14 cellular contexts compared by ENCODE assay signal in the genomic region with DNA sequence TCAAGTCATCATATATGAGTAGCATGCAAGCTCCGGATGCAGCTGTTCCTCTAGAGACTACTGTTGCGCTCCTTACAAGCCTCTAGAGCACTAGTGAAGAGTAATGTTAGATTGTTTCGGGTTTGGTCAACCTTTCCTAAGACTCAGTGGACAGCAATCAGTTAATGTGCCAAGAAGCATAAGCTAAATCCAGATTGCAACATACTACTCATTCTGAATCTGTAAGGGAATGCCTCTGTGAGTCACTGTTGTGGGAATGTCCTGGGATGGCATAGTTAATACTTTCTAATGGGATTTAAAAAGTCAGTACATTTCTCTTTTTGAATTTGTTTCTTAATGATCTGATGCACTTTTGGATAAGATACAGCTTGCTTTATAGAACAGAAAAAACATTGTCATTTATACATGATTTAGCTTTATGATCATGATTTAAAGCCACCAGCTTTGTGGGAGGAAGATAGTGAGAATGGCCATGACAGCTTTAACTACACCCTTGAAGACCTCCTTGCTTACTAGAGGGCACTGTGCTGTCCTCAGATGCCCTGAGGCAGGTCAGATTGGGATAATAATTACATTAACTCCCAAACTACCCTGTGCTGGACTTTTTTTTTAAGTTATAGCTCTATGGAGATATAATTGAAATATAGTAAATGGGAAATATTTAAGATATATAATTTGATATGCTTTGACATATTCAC.
A peak's percentile ranks its signal among the peaks of the same experiment; 100 is the strongest.
DNase-seq lines count a peak whose midpoint lies in the region; ATAC-seq, FAIRE-seq and TF ChIP-seq lines count a peak whose summit lies in the region.
"Had no signal": no experiment of that assay in that cellular context is flagged by ENCODE, and none has a peak within 500 bp of the region (broad histone marks: within the 10 kb centered on the region; RNA-seq: fewer than 3 reads in every experiment).

No MANE protein-coding gene starts in this region.

- no peak overlapping the region for H2BK120ac ChIP-seq in H1 (replicated peaks; ENCODE audit: low read depth, low read length)

- H2BK12ac ChIP-seq in H1 (ENCODE audit: low read depth, low read length): no peak overlapping the region

- peak; percentile 4 for DNase-seq in BJ (ENCODE audit: low read depth)
- DNase-seq in PC-3: peak; percentile 86
- no peak for DNase-seq in H1 (ENCODE audit: low read depth in 1 of 2, low spot score in 2 of 2)
- DNase-seq in myocyte (ENCODE audit: low read depth): peak; percentile 86
- no peak for DNase-seq in GM03348 (ENCODE audit: low spot score)
- DNase-seq in stomach: no peak
- no peak for DNase-seq in GM13976 (ENCODE audit: low spot score)
- DNase-seq: NCI-H2227 treated with DMSO at 0.1 percent for 48 hours, T-helper 1 cell, uterus had no signal

- no peak overlapping the region for H3K14ac ChIP-seq in H1 (ENCODE audit: insufficient read length)

- no peaks in the 10 kb centered on the region for H3K36me3 ChIP-seq in BJ (ENCODE audit: control insufficient read depth, insufficient read depth, low read length)
- H3K36me3 ChIP-seq in PC-3 (ENCODE audit: low read depth, low read length): no peaks in the 10 kb centered on the region
- no peaks in the 10 kb centered on the region for H3K36me3 ChIP-seq in H1 (ENCODE audit: control insufficient read depth in 2 of 4, insufficient read depth in 4 of 4, low read length in 3 of 4)
- no peaks in the 10 kb centered on the region for H3K36me3 ChIP-seq in stomach
- H3K36me3 ChIP-seq: esophagus muscularis mucosa, prostate gland, uterus had no signal

- intact Hi-C loops in PC-3 (cut with micrococcal nuclease): loop anchor here (1.0 to 5.0 kb wide), 2 partner anchors 59 to 137 kb away; partner anchors contain the start of gene SDK1
- intact Hi-C loops in stomach (cut with DNase I; ENCODE audit: low total_unique reads): no loop called here

- H3F3A ChIP-seq in PC-3 (ENCODE audit: low read length, unreplicated experiment): no peaks in the 10 kb centered on the region

- ATAC-seq in PC-3 (peak; percentile 76), HG02571 (IDR thresholded peaks at IDR 0.05; ENCODE audit: unreplicated experiment) (no peak)
- ATAC-seq: left lobe of liver had no signal

- TF ChIP-seq CTCF in BJ (IDR thresholded peaks at IDR 0.05; ENCODE audit: insufficient read depth, low read depth, low read length) (no peak), PC-3 (conservative IDR thresholded peaks at IDR 0.05; ENCODE audit: low read depth, low read length) (no peak), H1 (IDR thresholded peaks at IDR 0.05; ENCODE audit: control extremely low read depth in 1 of 3, insufficient read depth in 1 of 3, low read depth in 1 of 3, low read length in 3 of 3) (no peak), stomach (IDR thresholded peaks at IDR 0.05) (no peak), GM13976 (IDR thresholded peaks at IDR 0.05; ENCODE audit: borderline replicate concordance, control extremely low read depth, extremely low read depth, insufficient read depth, missing control alignments) (no peak)

- H3K9me3 ChIP-seq in PC-3 (ENCODE audit: low read length) (no peaks in the 10 kb centered on the region), H1 (ENCODE audit: insufficient read depth in 2 of 2, low read depth in 1 of 2, low read length in 1 of 2) (no peaks in the 10 kb centered on the region), stomach (no peaks in the 10 kb centered on the region)
- H3K9me3 ChIP-seq: prostate gland, uterus had no signal

- POLR2A ChIA-PET in BJ (lab: Charles Lee): no interaction called here
- POLR2A ChIA-PET in PC-3 (lab: Charles Lee; ENCODE audit: unreplicated experiment): interaction anchor here (0.6 kb wide), 1 partner anchor 12 kb away, joined by 4 read pairs; no protein-coding TSS in a partner anchor
- POLR2A ChIA-PET in H1 (lab: Charles Lee; ENCODE audit: partially characterized antibody): interaction anchor here (1.1 kb wide), 1 partner anchor 9 kb away, joined by 4 read pairs; no protein-coding TSS in a partner anchor

- no peak overlapping the region for H3K23ac ChIP-seq in H1 (ENCODE audit: insufficient read length)

- in situ Hi-C loops in GM13976 (cut with MboI; ENCODE audit: low sequenced_read_pairs, unreplicated experiment): no loop called here

- H3K18ac ChIP-seq in H1 (ENCODE audit: extremely low read depth, low read length): no peak overlapping the region

- H3K27me3 ChIP-seq in BJ (ENCODE audit: control insufficient read depth, insufficient read depth, low read length) (no peaks in the 10 kb centered on the region), PC-3 (ENCODE audit: low read length) (no peaks in the 10 kb centered on the region), H1 (replicated peaks in 1 of 4; ENCODE audit: control insufficient read depth in 3 of 4, extremely low read depth in 1 of 4, insufficient read depth in 3 of 4, low read length in 3 of 4) (no peaks in the 10 kb centered on the region), stomach (no peaks in the 10 kb centered on the region)
- H3K27me3 ChIP-seq: esophagus muscularis mucosa, uterus had no signal

- H2BK20ac ChIP-seq in H1 (ENCODE audit: low read length): no peak overlapping the region

- no TSS peak for BruUV-seq in PC-3 (replicated peaks; lab: Mats Ljungman, UMichigan)

- TF ChIP-seq POLR2A in H1 (IDR thresholded peaks at IDR 0.05; ENCODE audit: control extremely low read depth in 1 of 2, low read depth in 2 of 2, low read length in 2 of 2) (no peak), stomach (IDR thresholded peaks at IDR 0.05) (no peak)

- H3K9me2 ChIP-seq in PC-3 (replicated peaks; ENCODE audit: low read length): no peaks in the 10 kb centered on the region

- H3K23me2 ChIP-seq in H1 (ENCODE audit: low read depth, low read length): no peaks in the 10 kb centered on the region

- H3K9ac ChIP-seq in PC-3 (ENCODE audit: low read length) (no peak overlapping the region), H1 (replicated peaks in 1 of 4; ENCODE audit: extremely low read depth in 1 of 4, low read depth in 3 of 4, low read length in 3 of 4) (no peak overlapping the region)

- H3K4me3 ChIP-seq in BJ (ENCODE audit: low read depth, low read length) (no peak overlapping the region), PC-3 (ENCODE audit: low read length) (peak overlapping the region; percentile 28; the same call in 1 of the 2 replicates), H1 (ENCODE audit: extremely low read depth in 1 of 4, insufficient read depth in 2 of 4, low read depth in 3 of 4, low read length in 4 of 4) (no peak overlapping the region), stomach (no peak overlapping the region)
- H3K4me3 ChIP-seq: esophagus muscularis mucosa, prostate gland, uterus had no signal

- 84% methylated on average over 3 of the region's 3 CpGs; no CpG with 5 or more reads in 1 of the 2 experiments for WGBS in H1 (ENCODE audit: extremely low coverage in 1 of 2, insufficient coverage in 1 of 2, insufficient read length in 1 of 2, insufficient replicate concordance in 2 of 2, low coverage in 1 of 2, low lambda C conversion rate in 2 of 2, missing lambda C conversion rate in 1 of 2), 2 experiments
- 57 to 88% (median 80%) methylated on average over 3 of the region's 3 CpGs for WGBS in stomach, 5 donors

- peak overlapping the region; percentile 37; the same call in 1 of the 2 replicates for H3K27ac ChIP-seq in PC-3 (ENCODE audit: low read length)
- H3K27ac ChIP-seq in H1 (ENCODE audit: low read depth, low read length): no peak overlapping the region
- no peak overlapping the region for H3K27ac ChIP-seq in stomach
- H3K27ac ChIP-seq: esophagus muscularis mucosa, prostate gland, uterus had no signal

- no peak overlapping the region for H3K56ac ChIP-seq in H1 (replicated peaks; ENCODE audit: insufficient read length, low read depth, low read length)

- FAIRE-seq in H1 (lab: Jason Lieb, UNC): no peak

- H4K5ac ChIP-seq in H1 (ENCODE audit: insufficient read length, low read depth, low read length): no peak overlapping the region

- no peak for TF ChIP-seq RAD21 in H1 (IDR thresholded peaks at IDR 0.05 in 1 of 2, conservative IDR thresholded peaks at IDR 0.05 in 1 of 2; ENCODE audit: low read depth in 2 of 2, low read length in 2 of 2)

- H3K79me1 ChIP-seq in H1 (ENCODE audit: low read depth, low read length): no peaks in the 10 kb centered on the region

- no peak overlapping the region for H2AK5ac ChIP-seq in H1 (ENCODE audit: low read depth, low read length)

- no peak for TF ChIP-seq EP300 in H1 (IDR thresholded peaks at IDR 0.05; ENCODE audit: borderline replicate concordance in 1 of 2, low read depth in 2 of 2, low read length in 2 of 2)
- TF ChIP-seq EP300 in stomach (IDR thresholded peaks at IDR 0.05): no peak

- H3K79me2 ChIP-seq in PC-3 (ENCODE audit: low read length) (no peaks in the 10 kb centered on the region), H1 (ENCODE audit: control insufficient read depth in 1 of 2, insufficient read depth in 2 of 2, low read length in 2 of 2) (no peaks in the 10 kb centered on the region)

- no peak overlapping the region for H4K8ac ChIP-seq in H1 (ENCODE audit: extremely low read depth, insufficient read depth, low read length)

- no peak overlapping the region for H2AFZ ChIP-seq in PC-3 (ENCODE audit: low read length)
- no peak overlapping the region for H2AFZ ChIP-seq in H1 (ENCODE audit: low read length)

- no peak overlapping the region for H2BK5ac ChIP-seq in H1 (ENCODE audit: low read depth, low read length)

- no peak overlapping the region for H2BK15ac ChIP-seq in H1 (ENCODE audit: low read length)

- no peak overlapping the region for H4K91ac ChIP-seq in H1 (replicated peaks; ENCODE audit: insufficient read length, low read length)

- H4K20me1 ChIP-seq in PC-3 (ENCODE audit: low read length) (no peaks in the 10 kb centered on the region), H1 (replicated peaks in 1 of 2; ENCODE audit: control insufficient read depth in 1 of 2, insufficient read depth in 2 of 2, low read length in 2 of 2) (no peaks in the 10 kb centered on the region)

- CTCF ChIA-PET in BJ (lab: Yijun Ruan, JAX) (no interaction called here), PC-3 (lab: Charles Lee) (no interaction called here), H1 (lab: Charles Lee; ENCODE audit: partially characterized antibody) (interaction anchor here (0.7 to 1.3 kb wide), 3 partner anchors 9 to 232 kb away, joined by 3 to 4 read pairs (median 3); no protein-coding TSS in a partner anchor)

- H3K4me1 ChIP-seq in PC-3 (ENCODE audit: insufficient read depth, low read length) (peaks cover 34% of the 10 kb centered on the region), H1 (replicated peaks in 1 of 4; ENCODE audit: control insufficient read depth in 3 of 4, insufficient read depth in 4 of 4, low read length in 3 of 4) (no peaks in the 10 kb centered on the region), stomach (no peaks in the 10 kb centered on the region)
- H3K4me1 ChIP-seq: prostate gland, uterus had no signal

- peak overlapping the region; percentile 67 for H3K4me2 ChIP-seq in PC-3 (ENCODE audit: low read length)
- no peak overlapping the region for H3K4me2 ChIP-seq in H1 (ENCODE audit: insufficient read depth in 1 of 2, low read depth in 2 of 2, low read length in 2 of 2)

- H3K4ac ChIP-seq in H1 (replicated peaks; ENCODE audit: insufficient read length, low read depth, low read length): no peak overlapping the region

TF ChIP-seq in H1, 55 proteins besides CTCF, POLR2A, EP300 and RAD21 (continues in another document):
- TF ChIP-seq RXRA (IDR thresholded peaks at IDR 0.05; ENCODE audit: insufficient read depth, low read depth, low read length) (no peak), BCL11A (IDR thresholded peaks at IDR 0.05; ENCODE audit: low read depth in 2 of 2, low read length in 2 of 2) (no peak), JUND (IDR thresholded peaks at IDR 0.05; ENCODE audit: low read length) (no peak)

Comparison
In these comparisons a context has a peak if more than half of its experiments do, and no peak if none do; other contexts are left out.
1. DNase-seq: peak in BJ (single experiment), PC-3 (single experiment) and myocyte (single experiment); none in H1 (0 of 2), GM03348 (single experiment), stomach (single experiment) and GM13976 (single experiment).